Comparison of ENCODE assay signal across 1 cellular context in genomic region chr2:233013027-233013461, GRCh38.
TF ChIP-seq lines count a peak whose summit lies in the region.

NGEF (minus strand) TSS chr2:233013256; CDS start chr2:232974890, 38,366 bp downstream.

TF ChIP-seq in HepG2, 621 proteins besides CTCF, POLR2A, EP300 and RAD21 (continued from another document and continues in another):
- TF ChIP-seq HBP1 (CRISPR knock-in tag; IDR thresholded peaks at IDR 0.05; ENCODE audit: low read depth) (peak; percentile 79; the same call in 1 of the 2 replicates), ZNF713 (CRISPR knock-in tag; IDR thresholded peaks at IDR 0.05) (no peak), PRDM15 (CRISPR knock-in tag; IDR thresholded peaks at IDR 0.05) (no peak), ZBTB44 (CRISPR knock-in tag; IDR thresholded peaks at IDR 0.05) (0 out of 2 replicates have a peak, but pooled peaks have one; percentile 53), ZSCAN20 (CRISPR knock-in tag; IDR thresholded peaks at IDR 0.05; ENCODE audit: borderline replicate concordance) (peak; percentile 59; the same call in 1 of the 2 replicates), KAT8 (CRISPR knock-in tag; IDR thresholded peaks at IDR 0.05) (peak; percentile 89), TGIF2 (CRISPR knock-in tag; IDR thresholded peaks at IDR 0.05) (0 out of 2 replicates have a peak, but pooled peaks have one; percentile 63), PRPF4 (IDR thresholded peaks at IDR 0.05; ENCODE audit: low read depth, low read length, poor library complexity, severe bottlenecking) (no peak), ARID2 (CRISPR knock-in tag; IDR thresholded peaks at IDR 0.05; ENCODE audit: borderline replicate concordance) (0 out of 2 replicates have a peak, but pooled peaks have one; percentile 53), CBX2 (IDR thresholded peaks at IDR 0.05; ENCODE audit: low read depth, low read length) (no peak), CBX2 (CRISPR knock-in tag; IDR thresholded peaks at IDR 0.05; ENCODE audit: low read depth) (0 out of 2 replicates have a peak, but pooled peaks have one; percentile 28), ZNF616 (CRISPR knock-in tag; IDR thresholded peaks at IDR 0.05; ENCODE audit: low read depth) (peak; percentile 27; the same call in 1 of the 2 replicates), ZNF10 (CRISPR knock-in tag; IDR thresholded peaks at IDR 0.05; ENCODE audit: borderline replicate concordance, low read depth) (no peak), ZHX2 (IDR thresholded peaks at IDR 0.05; ENCODE audit: low read depth) (peak; percentile 47; the same call in 1 of the 2 replicates), ZHX2 (CRISPR knock-in tag; IDR thresholded peaks at IDR 0.05; ENCODE audit: borderline replicate concordance) (no peak; the same call in 1 of the 2 replicates), CENPT (CRISPR knock-in tag; IDR thresholded peaks at IDR 0.05; ENCODE audit: low read depth) (no peak), ZNF646 (CRISPR knock-in tag; IDR thresholded peaks at IDR 0.05) (no peak), ZMYM4 (CRISPR knock-in tag; IDR thresholded peaks at IDR 0.05) (peak; percentile 88), ZSCAN29 (CRISPR knock-in tag; conservative IDR thresholded peaks at IDR 0.05) (no peak), ZNF782 (CRISPR knock-in tag; IDR thresholded peaks at IDR 0.05; ENCODE audit: borderline replicate concordance) (no peak; the same call in 1 of the 2 replicates), ZNF138 (CRISPR knock-in tag; IDR thresholded peaks at IDR 0.05; ENCODE audit: low read depth) (0 out of 2 replicates have a peak, but pooled peaks have one; percentile 75), ZBTB33 (CRISPR knock-in tag; IDR thresholded peaks at IDR 0.05) (peak; percentile 77), ASH2L (IDR thresholded peaks at IDR 0.05; ENCODE audit: insufficient read length, low read depth, low read length) (peak; percentile 86), PRMT3 (CRISPR knock-in tag; IDR thresholded peaks at IDR 0.05; ENCODE audit: borderline replicate concordance, low read depth) (no peak), ZNF296 (CRISPR knock-in tag; conservative IDR thresholded peaks at IDR 0.05) (no peak), RFX1 (IDR thresholded peaks at IDR 0.05) (no peak), JUNB (CRISPR knock-in tag; IDR thresholded peaks at IDR 0.05; ENCODE audit: borderline replicate concordance) (no peak), TRIM22 (IDR thresholded peaks at IDR 0.05) (no peak), ZBTB42 (CRISPR knock-in tag; IDR thresholded peaks at IDR 0.05) (no peak), ZNF468 (CRISPR knock-in tag; IDR thresholded peaks at IDR 0.05) (no peak), TSC22D2 (CRISPR knock-in tag; IDR thresholded peaks at IDR 0.05; ENCODE audit: borderline replicate concordance) (peak; percentile 75), KDM1A (CRISPR knock-in tag; IDR thresholded peaks at IDR 0.05) (peak; percentile 64; the same call in 1 of the 2 replicates), ATAD3A (CRISPR knock-in tag; IDR thresholded peaks at IDR 0.05) (no peak), ZNF773 (CRISPR knock-in tag; IDR thresholded peaks at IDR 0.05; ENCODE audit: borderline replicate concordance) (no peak), REL (CRISPR knock-in tag; conservative IDR thresholded peaks at IDR 0.05) (no peak), RARA (CRISPR knock-in tag; IDR thresholded peaks at IDR 0.05) (peak; percentile 89), ZNF614 (CRISPR knock-in tag; IDR thresholded peaks at IDR 0.05; ENCODE audit: borderline replicate concordance) (peak; percentile 97)
